8 cellular contexts compared by ENCODE assay signal in the genomic region with DNA sequence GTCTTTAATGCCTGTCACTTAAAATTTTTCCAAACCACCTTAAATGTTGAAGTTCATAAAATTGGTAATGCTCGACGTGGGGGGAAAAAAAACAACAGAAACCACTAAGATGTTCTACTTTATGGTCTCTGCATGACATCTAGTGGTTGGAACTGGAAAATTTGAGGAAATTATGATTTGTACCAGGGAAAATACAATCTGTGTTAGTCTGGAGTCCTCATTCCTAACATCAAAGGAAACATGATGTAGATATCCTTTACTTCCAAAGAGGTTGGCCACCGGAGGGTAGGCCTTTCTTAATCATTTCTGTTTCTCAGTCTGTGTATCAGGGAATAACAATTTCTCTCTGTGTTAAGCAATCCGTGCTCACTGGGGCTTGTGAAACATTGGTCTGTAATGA.
DNase-seq lines count a peak whose midpoint lies in the region; ATAC-seq, FAIRE-seq and TF ChIP-seq lines count a peak whose summit lies in the region.
"Not testable (repeated sequence)": the region's sequence is repeated elsewhere in the genome, so short reads cannot be mapped to it uniquely, and the experiment has no call there.

No MANE protein-coding gene starts in this region.

- not testable (repeated sequence) for H3K4me3 ChIP-seq in astrocyte (ENCODE audit: insufficient read depth, low read depth, low read length); esophagus muscularis mucosa; pancreas; upper lobe of right lung

- H3K36me3 Mint-ChIP-seq in astrocyte (ENCODE audit: low read depth, unreplicated experiment), result not testable (repeated sequence)

- not testable (repeated sequence) for H3K79me2 ChIP-seq in astrocyte (ENCODE audit: insufficient read depth, low read length)

- H3K4me3 Mint-ChIP-seq in astrocyte (ENCODE audit: unreplicated experiment), result not testable (repeated sequence)

- not testable (repeated sequence) for FAIRE-seq in astrocyte (lab: Jason Lieb, UNC)
- peak; percentile 98 for FAIRE-seq in pancreas (lab: Jason Lieb, UNC)

- not testable (repeated sequence) for H3K9me3 Mint-ChIP-seq in astrocyte (ENCODE audit: unreplicated experiment)

- not testable (repeated sequence) for H3K4me1 Mint-ChIP-seq in astrocyte (ENCODE audit: low read depth, unreplicated experiment)

- peak in 3 of 4 donors; percentile 87 to 93 (median 92) for ATAC-seq in pancreas
- peak; percentile 68 for ATAC-seq in upper lobe of right lung

- peak; percentile 47 for DNase-seq in EL
- DNase-seq in M059J (ENCODE audit: low read depth), result peak; percentile 40
- peak; percentile 71 for DNase-seq in OCI-M1 (lab: John Stamatoyannopoulos, UW)
- DNase-seq in astrocyte (ENCODE audit: low read depth), result peak; percentile 2
- not testable (repeated sequence) for DNase-seq in esophagus muscularis mucosa (ENCODE audit: extremely low spot score); pancreas; upper lobe of right lung
- DNase-seq in inferior parietal cortex (ENCODE audit: extremely low spot score), result peak; percentile 86

- not testable (repeated sequence) for H3K27ac Mint-ChIP-seq in astrocyte (ENCODE audit: unreplicated experiment)

- not testable (repeated sequence) for H3K9me3 ChIP-seq in astrocyte (ENCODE audit: insufficient read depth, low read depth, low read length); esophagus muscularis mucosa; pancreas; upper lobe of right lung

- H2AFZ ChIP-seq in astrocyte (ENCODE audit: low read depth, low read length), result not testable (repeated sequence)

- not testable (repeated sequence) for H3K4me1 ChIP-seq in astrocyte (ENCODE audit: insufficient read depth, low read length); pancreas; upper lobe of right lung
- H3K4me1 ChIP-seq in esophagus muscularis mucosa, result peaks cover 0 to 13% (median 8%) of the 10 kb centered on the region in 4 donors

- not testable (repeated sequence) for H4K20me1 ChIP-seq in astrocyte (ENCODE audit: insufficient read depth, low read length)

- WGBS in esophagus muscularis mucosa, result 18% methylated on average over 4 of the region's 4 CpGs
- 19 to 20% methylated on average over 4 of the region's 4 CpGs for WGBS in pancreas, 2 donors

- TF ChIP-seq EP300 in esophagus muscularis mucosa (IDR thresholded peaks at IDR 0.05), result not testable (repeated sequence)

- not testable (repeated sequence) for H3K27me3 Mint-ChIP-seq in astrocyte (ENCODE audit: low read depth, unreplicated experiment)

- not testable (repeated sequence) for H3K27me3 ChIP-seq in astrocyte (ENCODE audit: insufficient read depth, low read length); esophagus muscularis mucosa; pancreas; upper lobe of right lung

- H3K4me2 ChIP-seq in astrocyte (ENCODE audit: low read length), result not testable (repeated sequence)

- H3K36me3 ChIP-seq in astrocyte (ENCODE audit: insufficient read depth, low read length); esophagus muscularis mucosa; pancreas; upper lobe of right lung: not testable (repeated sequence)

- not testable (repeated sequence) for TF ChIP-seq POLR2A in esophagus muscularis mucosa (IDR thresholded peaks at IDR 0.05; ENCODE audit: low read depth)

- peak; percentile 44 for TF ChIP-seq CTCF in astrocyte (IDR thresholded peaks at IDR 0.05; ENCODE audit: insufficient read depth, low read depth, low read length)
- TF ChIP-seq CTCF in esophagus muscularis mucosa (IDR thresholded peaks at IDR 0.05), result peak; percentile 62 to 76 (median 71)
- peak in 3 of 4 donors; percentile 24 to 40 (median 25) for TF ChIP-seq CTCF in pancreas (IDR thresholded peaks at IDR 0.05)
- TF ChIP-seq CTCF in upper lobe of right lung (IDR thresholded peaks at IDR 0.05), result peak; percentile 54

- intact Hi-C loops in esophagus muscularis mucosa (cut with DNase I); pancreas (cut with DNase I); upper lobe of right lung (cut with DNase I): not testable (repeated sequence)

- not testable (repeated sequence) for H3K9ac ChIP-seq in astrocyte (ENCODE audit: low read length)

- not testable (repeated sequence) for H3K27ac ChIP-seq in astrocyte (ENCODE audit: low read depth, low read length); pancreas; upper lobe of right lung
- H3K27ac ChIP-seq in esophagus muscularis mucosa (replicated peaks in 1 of 4), result peak overlapping the region in 3 of 4 donors; percentile 20 to 30 (median 20)
